In genomic region chr1:6603851-6604558, GRCh38 we compare ENCODE assay signal across 1 cellular context.
TF ChIP-seq lines count a peak whose summit lies in the region.

No MANE protein-coding gene starts in this region.

TF ChIP-seq in HepG2, 621 proteins besides CTCF, POLR2A, EP300 and RAD21 (continued from another document and continues in another):
- peak; percentile 59 for TF ChIP-seq MAFF (IDR thresholded peaks at IDR 0.05; ENCODE audit: low read depth, low read length)
- no peak for TF ChIP-seq ZNF883 (CRISPR knock-in tag; IDR thresholded peaks at IDR 0.05; ENCODE audit: not compliant biosample characterization)
- no peak for TF ChIP-seq ZFP1 (CRISPR knock-in tag; IDR thresholded peaks at IDR 0.05)
- TF ChIP-seq, protein P1, sequence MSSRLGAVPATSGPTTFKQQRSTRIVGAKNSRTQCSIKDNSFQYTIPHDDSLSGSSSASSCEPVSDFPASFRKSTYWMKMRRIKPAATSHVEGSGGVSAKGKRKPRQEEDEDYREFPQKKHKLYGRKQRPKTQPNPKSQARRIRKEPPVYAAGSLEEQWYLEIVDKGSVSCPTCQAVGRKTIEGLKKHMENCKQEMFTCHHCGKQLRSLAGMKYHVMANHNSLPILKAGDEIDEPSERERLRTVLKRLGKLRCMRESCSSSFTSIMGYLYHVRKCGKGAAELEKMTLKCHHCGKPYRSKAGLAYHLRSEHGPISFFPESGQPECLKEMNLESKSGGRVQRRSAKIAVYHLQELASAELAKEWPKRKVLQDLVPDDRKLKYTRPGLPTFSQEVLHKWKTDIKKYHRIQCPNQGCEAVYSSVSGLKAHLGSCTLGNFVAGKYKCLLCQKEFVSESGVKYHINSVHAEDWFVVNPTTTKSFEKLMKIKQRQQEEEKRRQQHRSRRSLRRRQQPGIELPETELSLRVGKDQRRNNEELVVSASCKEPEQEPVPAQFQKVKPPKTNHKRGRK (CRISPR knock-in tag; IDR thresholded peaks at IDR 0.05): no peak
- no peak for TF ChIP-seq MAFG (CRISPR knock-in tag; IDR thresholded peaks at IDR 0.05)
- TF ChIP-seq JUNB (CRISPR knock-in tag; IDR thresholded peaks at IDR 0.05; ENCODE audit: borderline replicate concordance): no peak
- no peak for TF ChIP-seq ZSCAN25 (CRISPR knock-in tag; IDR thresholded peaks at IDR 0.05)
- TF ChIP-seq, protein P2, sequence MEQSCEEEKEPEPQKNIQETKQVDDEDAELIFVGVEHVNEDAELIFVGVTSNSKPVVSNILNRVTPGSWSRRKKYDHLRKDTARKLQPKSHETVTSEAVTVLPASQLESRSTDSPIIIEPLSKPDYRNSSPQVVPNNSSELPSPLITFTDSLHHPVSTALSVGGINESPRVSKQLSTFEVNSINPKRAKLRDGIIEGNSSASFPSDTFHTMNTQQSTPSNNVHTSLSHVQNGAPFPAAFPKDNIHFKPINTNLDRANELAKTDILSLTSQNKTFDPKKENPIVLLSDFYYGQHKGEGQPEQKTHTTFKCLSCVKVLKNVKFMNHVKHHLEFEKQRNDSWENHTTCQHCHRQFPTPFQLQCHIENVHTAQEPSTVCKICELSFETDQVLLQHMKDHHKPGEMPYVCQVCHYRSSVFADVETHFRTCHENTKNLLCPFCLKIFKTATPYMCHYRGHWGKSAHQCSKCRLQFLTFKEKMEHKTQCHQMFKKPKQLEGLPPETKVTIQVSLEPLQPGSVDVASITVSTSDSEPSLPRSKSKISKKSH (CRISPR knock-in tag; IDR thresholded peaks at IDR 0.05; ENCODE audit: borderline replicate concordance): no peak; the same call in 1 of the 2 replicates
- TF ChIP-seq ZEB1 (IDR thresholded peaks at IDR 0.05; ENCODE audit: insufficient replicate concordance, low read depth): peak; percentile 29
- no peak for TF ChIP-seq ZNF562 (CRISPR knock-in tag; IDR thresholded peaks at IDR 0.05; ENCODE audit: borderline replicate concordance)
- TF ChIP-seq ZFP36L1 (CRISPR knock-in tag; IDR thresholded peaks at IDR 0.05): peak; percentile 67; the same call in 1 of the 2 replicates
- TF ChIP-seq, protein P3, sequence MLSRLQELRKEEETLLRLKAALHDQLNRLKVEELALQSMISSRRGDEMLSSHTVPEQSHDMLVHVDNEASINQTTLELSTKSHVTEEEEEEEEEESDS (CRISPR knock-in tag; IDR thresholded peaks at IDR 0.05; ENCODE audit: borderline replicate concordance): no peak
- TF ChIP-seq, protein P4, sequence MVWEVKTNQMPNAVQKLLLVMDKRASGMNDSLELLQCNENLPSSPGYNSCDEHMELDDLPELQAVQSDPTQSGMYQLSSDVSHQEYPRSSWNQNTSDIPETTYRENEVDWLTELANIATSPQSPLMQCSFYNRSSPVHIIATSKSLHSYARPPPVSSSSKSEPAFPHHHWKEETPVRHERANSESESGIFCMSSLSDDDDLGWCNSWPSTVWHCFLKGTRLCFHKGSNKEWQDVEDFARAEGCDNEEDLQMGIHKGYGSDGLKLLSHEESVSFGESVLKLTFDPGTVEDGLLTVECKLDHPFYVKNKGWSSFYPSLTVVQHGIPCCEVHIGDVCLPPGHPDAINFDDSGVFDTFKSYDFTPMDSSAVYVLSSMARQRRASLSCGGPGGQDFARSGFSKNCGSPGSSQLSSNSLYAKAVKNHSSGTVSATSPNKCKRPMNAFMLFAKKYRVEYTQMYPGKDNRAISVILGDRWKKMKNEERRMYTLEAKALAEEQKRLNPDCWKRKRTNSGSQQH (CRISPR knock-in tag; IDR thresholded peaks at IDR 0.05; ENCODE audit: low read depth): no peak; the same call in 1 of the 2 replicates
- TF ChIP-seq ZNF543 (CRISPR knock-in tag; IDR thresholded peaks at IDR 0.05): no peak
- peak; percentile 37; the same call in 1 of the 2 replicates for TF ChIP-seq YEATS4 (CRISPR knock-in tag; IDR thresholded peaks at IDR 0.05; ENCODE audit: borderline replicate concordance)
- TF ChIP-seq TAF1 (CRISPR knock-in tag; IDR thresholded peaks at IDR 0.05): peak; percentile 68
- TF ChIP-seq MEIS1 (CRISPR knock-in tag; IDR thresholded peaks at IDR 0.05; ENCODE audit: borderline replicate concordance): peak; percentile 24; the same call in 1 of the 2 replicates
- peak; percentile 77 for TF ChIP-seq RXRB (CRISPR knock-in tag; IDR thresholded peaks at IDR 0.05; ENCODE audit: borderline replicate concordance)
- no peak for TF ChIP-seq CHD2 (IDR thresholded peaks at IDR 0.05; ENCODE audit: low read depth, low read length)
- peak in 1 of 2 experiments; percentile 56; a peak in 2 of 4 replicates for TF ChIP-seq ATF4 (CRISPR knock-in tag; IDR thresholded peaks at IDR 0.05)
- TF ChIP-seq, protein P5, sequence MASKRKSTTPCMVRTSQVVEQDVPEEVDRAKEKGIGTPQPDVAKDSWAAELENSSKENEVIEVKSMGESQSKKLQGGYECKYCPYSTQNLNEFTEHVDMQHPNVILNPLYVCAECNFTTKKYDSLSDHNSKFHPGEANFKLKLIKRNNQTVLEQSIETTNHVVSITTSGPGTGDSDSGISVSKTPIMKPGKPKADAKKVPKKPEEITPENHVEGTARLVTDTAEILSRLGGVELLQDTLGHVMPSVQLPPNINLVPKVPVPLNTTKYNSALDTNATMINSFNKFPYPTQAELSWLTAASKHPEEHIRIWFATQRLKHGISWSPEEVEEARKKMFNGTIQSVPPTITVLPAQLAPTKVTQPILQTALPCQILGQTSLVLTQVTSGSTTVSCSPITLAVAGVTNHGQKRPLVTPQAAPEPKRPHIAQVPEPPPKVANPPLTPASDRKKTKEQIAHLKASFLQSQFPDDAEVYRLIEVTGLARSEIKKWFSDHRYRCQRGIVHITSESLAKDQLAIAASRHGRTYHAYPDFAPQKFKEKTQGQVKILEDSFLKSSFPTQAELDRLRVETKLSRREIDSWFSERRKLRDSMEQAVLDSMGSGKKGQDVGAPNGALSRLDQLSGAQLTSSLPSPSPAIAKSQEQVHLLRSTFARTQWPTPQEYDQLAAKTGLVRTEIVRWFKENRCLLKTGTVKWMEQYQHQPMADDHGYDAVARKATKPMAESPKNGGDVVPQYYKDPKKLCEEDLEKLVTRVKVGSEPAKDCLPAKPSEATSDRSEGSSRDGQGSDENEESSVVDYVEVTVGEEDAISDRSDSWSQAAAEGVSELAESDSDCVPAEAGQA (IDR thresholded peaks at IDR 0.05; ENCODE audit: low read depth): no peak; the same call in 1 of the 2 replicates
- TF ChIP-seq, protein P5 (CRISPR knock-in tag; IDR thresholded peaks at IDR 0.05; ENCODE audit: borderline replicate concordance): no peak
- TF ChIP-seq ZBTB3 (CRISPR knock-in tag; IDR thresholded peaks at IDR 0.05; ENCODE audit: borderline replicate concordance, low read depth): no peak
- TF ChIP-seq TARDBP (CRISPR knock-in tag; IDR thresholded peaks at IDR 0.05): peak; percentile 59
- peak; percentile 55 for TF ChIP-seq FOSL2 (CRISPR knock-in tag; IDR thresholded peaks at IDR 0.05)
- peak; percentile 87 for TF ChIP-seq GATAD2A (CRISPR knock-in tag; IDR thresholded peaks at IDR 0.05)
- no peak for TF ChIP-seq PAF1 (CRISPR knock-in tag; IDR thresholded peaks at IDR 0.05)
- 0 out of 2 replicates have a peak, but pooled peaks have one; percentile 26 for TF ChIP-seq KAT7 (CRISPR knock-in tag; IDR thresholded peaks at IDR 0.05; ENCODE audit: borderline replicate concordance)
- no peak for TF ChIP-seq SMC3 (IDR thresholded peaks at IDR 0.05; ENCODE audit: low read length)
- TF ChIP-seq CSRNP1 (CRISPR knock-in tag; IDR thresholded peaks at IDR 0.05): 0 out of 2 replicates have a peak, but pooled peaks have one; percentile 25
- TF ChIP-seq ZNF737 (CRISPR knock-in tag; IDR thresholded peaks at IDR 0.05; ENCODE audit: borderline replicate concordance): no peak
- TF ChIP-seq, protein P6, sequence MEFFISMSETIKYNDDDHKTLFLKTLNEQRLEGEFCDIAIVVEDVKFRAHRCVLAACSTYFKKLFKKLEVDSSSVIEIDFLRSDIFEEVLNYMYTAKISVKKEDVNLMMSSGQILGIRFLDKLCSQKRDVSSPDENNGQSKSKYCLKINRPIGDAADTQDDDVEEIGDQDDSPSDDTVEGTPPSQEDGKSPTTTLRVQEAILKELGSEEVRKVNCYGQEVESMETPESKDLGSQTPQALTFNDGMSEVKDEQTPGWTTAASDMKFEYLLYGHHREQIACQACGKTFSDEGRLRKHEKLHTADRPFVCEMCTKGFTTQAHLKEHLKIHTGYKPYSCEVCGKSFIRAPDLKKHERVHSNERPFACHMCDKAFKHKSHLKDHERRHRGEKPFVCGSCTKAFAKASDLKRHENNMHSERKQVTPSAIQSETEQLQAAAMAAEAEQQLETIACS (CRISPR knock-in tag; IDR thresholded peaks at IDR 0.05): no peak
- TF ChIP-seq ZFY (CRISPR knock-in tag; IDR thresholded peaks at IDR 0.05): peak; percentile 84
- TF ChIP-seq, protein P7, sequence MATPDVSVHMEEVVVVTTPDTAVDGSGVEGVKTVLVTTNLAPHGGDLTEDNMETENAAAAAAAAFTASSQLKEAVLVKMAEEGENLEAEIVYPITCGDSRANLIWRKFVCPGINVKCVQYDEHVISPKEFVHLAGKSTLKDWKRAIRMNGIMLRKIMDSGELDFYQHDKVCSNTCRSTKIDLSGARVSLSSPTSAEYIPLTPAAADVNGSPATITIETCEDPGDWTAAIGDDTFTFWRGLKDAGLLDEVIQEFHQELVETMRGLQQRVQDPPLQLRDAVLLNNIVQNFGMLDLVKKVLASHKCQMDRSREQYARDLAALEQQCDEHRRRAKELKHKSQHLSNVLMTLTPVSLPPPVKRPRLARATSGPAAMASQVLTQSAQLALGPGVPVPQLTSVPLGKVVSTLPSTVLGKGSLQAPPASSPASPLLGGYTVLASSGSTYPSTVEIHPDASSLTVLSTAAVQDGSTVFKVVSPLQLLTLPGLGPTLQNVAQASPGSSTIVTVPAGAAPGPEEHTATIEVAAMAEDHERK (CRISPR knock-in tag; IDR thresholded peaks at IDR 0.05; ENCODE audit: low read depth): no peak
- TF ChIP-seq TP53 (CRISPR knock-in tag; conservative IDR thresholded peaks at IDR 0.05): no peak
- no peak for TF ChIP-seq NFIB (CRISPR knock-in tag; IDR thresholded peaks at IDR 0.05; ENCODE audit: borderline replicate concordance)
- no peak for TF ChIP-seq ZBTB1 (CRISPR knock-in tag; IDR thresholded peaks at IDR 0.05; ENCODE audit: borderline replicate concordance)
- no peak for TF ChIP-seq SRSF9 (IDR thresholded peaks at IDR 0.05; ENCODE audit: borderline replicate concordance, insufficient read depth, low read depth, low read length, poor library complexity, severe bottlenecking)
